Comparison of ENCODE assay signal across 8 cellular contexts in the genomic region with DNA sequence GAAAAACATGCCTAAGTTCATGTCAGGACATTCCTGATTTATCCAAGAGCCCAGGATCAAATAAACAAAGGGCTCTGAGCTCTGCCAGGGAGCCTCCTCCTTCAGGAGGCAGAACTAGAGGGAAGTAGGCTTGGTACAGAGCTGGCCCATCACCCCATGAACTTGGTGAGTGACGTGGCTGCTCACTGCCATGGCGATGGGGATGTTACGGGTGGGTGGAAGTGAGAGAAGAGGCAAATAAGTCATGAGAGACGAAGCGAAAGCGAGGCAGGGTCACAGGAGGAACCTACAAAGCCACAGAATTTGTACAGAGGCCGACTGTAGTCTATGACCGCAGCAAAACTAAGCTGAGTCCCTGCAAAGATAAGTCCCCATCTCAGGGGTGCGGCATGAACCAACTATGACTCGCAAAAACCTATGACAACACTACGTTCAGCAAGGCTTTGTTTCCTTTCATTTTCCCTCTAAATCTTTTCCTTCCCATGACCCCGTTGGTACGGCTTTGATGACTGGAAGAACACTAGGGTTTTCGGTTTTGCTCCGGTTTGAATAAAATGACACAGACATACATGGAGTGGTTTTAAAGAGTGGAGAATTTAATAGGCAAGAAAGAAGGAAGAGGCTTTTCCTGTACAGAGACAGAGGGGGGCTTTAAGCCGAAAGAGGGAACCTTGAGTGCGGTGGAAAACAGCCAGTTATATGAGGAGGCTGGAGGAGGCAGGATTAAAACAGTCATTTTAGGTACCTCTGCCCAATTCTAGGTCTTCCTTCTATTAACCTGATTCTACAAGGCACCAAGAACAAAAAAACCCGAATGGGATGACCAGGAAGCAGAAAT.
DNase-seq lines count a peak whose midpoint lies in the region; ATAC-seq, FAIRE-seq and TF ChIP-seq lines count a peak whose summit lies in the region.

No MANE protein-coding gene starts in this region.

- TF ChIP-seq CTCF in GM12865 (IDR thresholded peaks at IDR 0.05; ENCODE audit: insufficient read depth, low read depth, low read length, missing control alignments) (no peak), PC-3 (conservative IDR thresholded peaks at IDR 0.05; ENCODE audit: low read depth, low read length) (no peak)

- H3K9me2 ChIP-seq in PC-3 (replicated peaks; ENCODE audit: low read length), result no peaks in the 10 kb centered on the region

- peak; percentile 98 for DNase-seq in GM12865 (ENCODE audit: low read depth)
- peak; percentile 51 for DNase-seq in PC-3
- peak; percentile 75 for DNase-seq in activated gamma-delta T cell treated with anti-CD3 and anti-CD28 coated beads, Interleukin-2, amount 50 U/mL, for 16 hours (ENCODE audit: low read depth)
- peak; percentile 77 to 89 (median 84) for DNase-seq in right cardiac atrium
- peak; percentile 36 to 56 for DNase-seq in stimulated activated CD4-positive, alpha-beta T cell treated with anti-CD3 and anti-CD28 coated beads, Interleukin-1b, Interleukin-23, amount 100 ng/mL, for 1 hour (ENCODE audit: low read depth in 2 of 2)
- DNase-seq in DMS79 (lab: John Stamatoyannopoulos, UW), result no peak
- no peak for DNase-seq in frontal cortex (ENCODE audit: low spot score in 2 of 2)

- ATAC-seq in HG02642 (IDR thresholded peaks at IDR 0.05; ENCODE audit: poor library complexity, unreplicated experiment) (peak; percentile 66), PC-3 (peak; percentile 13), right cardiac atrium (peak; percentile 36 to 40)

- intact Hi-C loops in PC-3 (cut with micrococcal nuclease), result loop anchor here (5.0 kb wide), 1 partner anchor 121 kb away; no protein-coding TSS in a partner anchor
- intact Hi-C loops in right cardiac atrium (cut with DNase I), result loop anchor here in 2 of 4 donors (5.0 to 10.0 kb wide), 2 partner anchors 41 to 139 kb away; no protein-coding TSS in a partner anchor

- 48% methylated on average over 18 of the region's 18 CpGs for WGBS in right cardiac atrium

- H3K36me3 ChIP-seq in PC-3 (ENCODE audit: low read depth, low read length), result no peaks in the 10 kb centered on the region; the same call in 1 of the 2 replicates

- CTCF ChIA-PET in PC-3 (lab: Charles Lee), result interaction anchor here (0.6 to 1.8 kb wide), 3 partner anchors 43 to 128 kb away, joined by 3 to 8 read pairs (median 3); no protein-coding TSS in a partner anchor

- H3K79me2 ChIP-seq in PC-3 (ENCODE audit: low read length), result peaks cover 68% of the 10 kb centered on the region

- peak overlapping the region; percentile 42; the same call in 1 of the 2 replicates for H2AFZ ChIP-seq in PC-3 (ENCODE audit: low read length)

- peak overlapping the region; percentile 78 for H3K4me2 ChIP-seq in PC-3 (ENCODE audit: low read length)

- TSS peak; percentile 47 for BruUV-seq in PC-3 (replicated peaks; lab: Mats Ljungman, UMichigan)

- H3F3A ChIP-seq in PC-3 (ENCODE audit: low read length, unreplicated experiment), result peaks cover 5% of the 10 kb centered on the region

- peak overlapping the region; percentile 90 for H3K27ac ChIP-seq in PC-3 (ENCODE audit: low read length)
- peak overlapping the region; percentile 100 for H3K27ac ChIP-seq in right cardiac atrium (ENCODE audit: low read length)

- POLR2A ChIA-PET in PC-3 (lab: Charles Lee; ENCODE audit: unreplicated experiment), result interaction anchor here (0.7 kb wide), 1 partner anchor 38 kb away, joined by 3 read pairs; no protein-coding TSS in a partner anchor

- H4K20me1 ChIP-seq in PC-3 (ENCODE audit: low read length), result no peaks in the 10 kb centered on the region

- H3K4me3 ChIP-seq in GM12865 (ENCODE audit: low read depth, low read length), result peak overlapping the region; percentile 59
- H3K4me3 ChIP-seq in PC-3 (ENCODE audit: low read length), result peak overlapping the region; percentile 53
- H3K4me3 ChIP-seq in right cardiac atrium (ENCODE audit: low read length), result peak overlapping the region; percentile 1

- H3K4me1 ChIP-seq in PC-3 (ENCODE audit: insufficient read depth, low read length) (peaks cover 43% of the 10 kb centered on the region), right cardiac atrium (ENCODE audit: control insufficient read depth, insufficient read depth, low read length) (peaks cover 34% of the 10 kb centered on the region)

- peak overlapping the region; percentile 67 for H3K9ac ChIP-seq in PC-3 (ENCODE audit: low read length)

- H3K9me3 ChIP-seq in PC-3 (ENCODE audit: low read length) (no peaks in the 10 kb centered on the region), right cardiac atrium (ENCODE audit: control insufficient read depth, low read length) (no peaks in the 10 kb centered on the region)

- no peak for FAIRE-seq in frontal cortex (lab: Jason Lieb, UNC)

- H3K27me3 ChIP-seq in PC-3 (ENCODE audit: low read length), result no peaks in the 10 kb centered on the region
- H3K27me3 ChIP-seq in right cardiac atrium (ENCODE audit: control insufficient read depth, insufficient read depth), result no peaks in the 10 kb centered on the region

Comparison
In these comparisons a context has a peak if more than half of its experiments do, and no peak if none do; other contexts are left out.
1. DNase-seq: peak in GM12865 (single experiment), PC-3 (single experiment), activated gamma-delta T cell treated with anti-CD3 and anti-CD28 coated beads, Interleukin-2, amount 50 U/mL, for 16 hours (single experiment), right cardiac atrium (3 of 3) and stimulated activated CD4-positive, alpha-beta T cell treated with anti-CD3 and anti-CD28 coated beads, Interleukin-1b, Interleukin-23, amount 100 ng/mL, for 1 hour (2 of 2); none in DMS79 (single experiment) and frontal cortex (0 of 2).
2. H3K4me3 ChIP-seq: peak in every context shown above with its lines; median percentile 59 in GM12865; 53 in PC-3; 1 in right cardiac atrium.
3. ATAC-seq: peak in every context shown above with its lines; median percentile 66 in HG02642; 38 in right cardiac atrium; 13 in PC-3.